In genomic region chr11:84524422-84525051, GRCh38 we compare ENCODE assay signal across 9 cellular contexts.
DNase-seq lines count a peak whose midpoint lies in the region; ATAC-seq and TF ChIP-seq lines count a peak whose summit lies in the region.
"Had no signal": no experiment of that assay in that cellular context is flagged by ENCODE, and none has a peak within 500 bp of the region (broad histone marks: within the 10 kb centered on the region; RNA-seq: fewer than 3 reads in every experiment).

No MANE protein-coding gene starts in this region.

- no peaks in the 10 kb centered on the region for H3K9me2 ChIP-seq in HCT116 (ENCODE audit: insufficient read depth)

- no peaks in the 10 kb centered on the region for H3K27me3 ChIP-seq in HCT116 (ENCODE audit: insufficient read depth, low read length)
- H3K27me3 ChIP-seq: suprapubic skin had no signal

- H3K36me3 Mint-ChIP-seq in activated CD8-positive, alpha-beta T cell treated with anti-CD3 and anti-CD28 coated beads, Interleukin-2, amount 10 ng/mL, durations not matched to agents 7 days and 5 days (ENCODE audit: low read depth): no peaks in the 10 kb centered on the region

- no peak overlapping the region for H3K4me2 ChIP-seq in HCT116 (ENCODE audit: low read length)

- H3K27me3 Mint-ChIP-seq in activated CD8-positive, alpha-beta T cell treated with anti-CD3 and anti-CD28 coated beads, Interleukin-2, amount 10 ng/mL, durations not matched to agents 7 days and 5 days (ENCODE audit: low read depth): no peaks in the 10 kb centered on the region

- H3K4me1 Mint-ChIP-seq in activated CD8-positive, alpha-beta T cell treated with anti-CD3 and anti-CD28 coated beads, Interleukin-2, amount 10 ng/mL, durations not matched to agents 7 days and 5 days (ENCODE audit: low read depth): no peaks in the 10 kb centered on the region

- H3K4me3 Mint-ChIP-seq in activated CD8-positive, alpha-beta T cell treated with anti-CD3 and anti-CD28 coated beads, Interleukin-2, amount 10 ng/mL, durations not matched to agents 7 days and 5 days: no peak overlapping the region

- H3K4me1 ChIP-seq in HCT116 (ENCODE audit: control insufficient read depth in 1 of 2, insufficient read depth in 2 of 2, low read length in 2 of 2) (no peaks in the 10 kb centered on the region), mucosa of descending colon (ENCODE audit: low read depth) (no peaks in the 10 kb centered on the region)
- H3K4me1 ChIP-seq: suprapubic skin had no signal

- TF ChIP-seq RAD21 in HCT116 (IDR thresholded peaks at IDR 0.05; ENCODE audit: low read depth): peak; percentile 45; the same call in 1 of the 2 replicates

- H3K27ac ChIP-seq in HCT116 (ENCODE audit: low read depth, low read length): no peak overlapping the region
- H3K27ac ChIP-seq: suprapubic skin had no signal

- intact Hi-C loops in HCT116 (cut with micrococcal nuclease): loop anchor here (1.0 kb wide), 1 partner anchor 688 kb away; no protein-coding TSS in a partner anchor
- intact Hi-C loops in mucosa of descending colon (cut with DNase I, micrococcal nuclease): no loop called here

- BruUV-seq in HCT116 (replicated peaks; lab: Mats Ljungman, UMichigan): no TSS peak

- TF ChIP-seq CTCF in AG09319 (IDR thresholded peaks at IDR 0.05; ENCODE audit: low read depth, low read length) (peak; percentile 55), HCT116 (IDR thresholded peaks at IDR 0.05 in 2 of 3, conservative IDR thresholded peaks at IDR 0.05 in 1 of 3; ENCODE audit: borderline replicate concordance in 1 of 3, insufficient read depth in 1 of 3, low read depth in 2 of 3, low read length in 2 of 3) (peak; percentile 20 to 47 (median 25); a peak in 4 of 6 replicates), WI38 (IDR thresholded peaks at IDR 0.05; ENCODE audit: low read depth, low read length) (0 out of 2 replicates have a peak, but pooled peaks have one; percentile 12), mucosa of descending colon (IDR thresholded peaks at IDR 0.05) (no peak)

- no peaks in the 10 kb centered on the region for H4K20me1 ChIP-seq in HCT116 (ENCODE audit: insufficient read depth)

- no peaks in the 10 kb centered on the region for H3K79me2 ChIP-seq in HCT116 (ENCODE audit: insufficient read depth, low read length)

- H2AFZ ChIP-seq in HCT116 (ENCODE audit: low read depth, low read length, poor library complexity, severe bottlenecking): no peak overlapping the region

- no peak overlapping the region for H3K27ac Mint-ChIP-seq in activated CD8-positive, alpha-beta T cell treated with anti-CD3 and anti-CD28 coated beads, Interleukin-2, amount 10 ng/mL, durations not matched to agents 7 days and 5 days

- CTCF ChIA-PET in HCT116 (lab: Charles Lee): interaction anchor here (1.0 to 2.7 kb wide), 2 partner anchors 688 to 697 kb away, joined by 4 to 23 read pairs; no protein-coding TSS in a partner anchor
- CTCF ChIA-PET in activated CD8-positive, alpha-beta T cell treated with anti-CD3 and anti-CD28 coated beads, Interleukin-2, amount 10 ng/mL, durations not matched to agents 7 days and 5 days (lab: Charles Lee): interaction anchor here (0.8 kb wide), 1 partner anchor 339 kb away, joined by 4 read pairs; no protein-coding TSS in a partner anchor

- no peak overlapping the region for H3K9ac ChIP-seq in HCT116 (ENCODE audit: low read length)

- no peak for DNase-seq in AG09319 (ENCODE audit: extremely low read depth, low read depth)
- DNase-seq in HCT116 (ENCODE audit: low read depth, low spot score): no peak
- peak; percentile 17 for DNase-seq in kidney glomerular epithelial cell (lab: John Stamatoyannopoulos, UW)
- DNase-seq in activated CD8-positive, alpha-beta T cell treated with anti-CD3 and anti-CD28 coated beads, Interleukin-2, amount 10 ng/mL, durations not matched to agents 7 days and 5 days: no peak
- DNase-seq in mucosa of descending colon: no peak
- DNase-seq in NCI-H1092 (lab: John Stamatoyannopoulos, UW): no peak

- RAD21 ChIA-PET in HCT116 (lab: Charles Lee; ENCODE audit: low non-redundant PET in 1 of 2, low total read pairs in 2 of 2, uncharacterized antibody in 2 of 2, unreplicated experiment in 2 of 2): interaction anchor here in 1 of 2 experiments (0.6 kb wide), 1 partner anchor 247 kb away, joined by 7 read pairs; no protein-coding TSS in a partner anchor

- TF ChIP-seq POLR2A in HCT116 (IDR thresholded peaks at IDR 0.05; ENCODE audit: borderline replicate concordance, extremely low read depth, insufficient read depth, insufficient read length): no peak

- POLR2A ChIA-PET in HCT116 (lab: Charles Lee): no interaction called here
- POLR2A ChIA-PET in activated CD8-positive, alpha-beta T cell treated with anti-CD3 and anti-CD28 coated beads, Interleukin-2, amount 10 ng/mL, durations not matched to agents 7 days and 5 days (lab: Charles Lee): no interaction called here

- ATAC-seq in HCT116 (no peak), GM18868 (IDR thresholded peaks at IDR 0.05; ENCODE audit: unreplicated experiment) (no peak), mucosa of descending colon (no peak)
- ATAC-seq in activated CD8-positive, alpha-beta T cell treated with anti-CD3 and anti-CD28 coated beads, Interleukin-2, amount 10 ng/mL, durations not matched to agents 7 days and 5 days: no peak

- H3K9me3 ChIP-seq in HCT116 (ENCODE audit: control insufficient read depth in 1 of 2, insufficient read depth in 1 of 2, low read depth in 1 of 2, low read length in 2 of 2) (no peaks in the 10 kb centered on the region), mucosa of descending colon (no peaks in the 10 kb centered on the region)
- H3K9me3 ChIP-seq: suprapubic skin had no signal

- no peaks in the 10 kb centered on the region for H3K36me3 ChIP-seq in HCT116 (ENCODE audit: control insufficient read depth in 1 of 2, insufficient read depth in 2 of 2, low read length in 2 of 2)
- H3K36me3 ChIP-seq in mucosa of descending colon (ENCODE audit: low read depth): no peaks in the 10 kb centered on the region
- H3K36me3 ChIP-seq: suprapubic skin had no signal

- H3K4me3 ChIP-seq in HCT116 (replicated peaks in 1 of 2; ENCODE audit: low read depth in 1 of 2, low read length in 2 of 2): no peak overlapping the region
- no peak overlapping the region for H3K4me3 ChIP-seq in WI38 (ENCODE audit: low read depth, low read length)
- H3K4me3 ChIP-seq in mucosa of descending colon: no peak overlapping the region
- H3K4me3 ChIP-seq: suprapubic skin had no signal

- H3K9me3 Mint-ChIP-seq in activated CD8-positive, alpha-beta T cell treated with anti-CD3 and anti-CD28 coated beads, Interleukin-2, amount 10 ng/mL, durations not matched to agents 7 days and 5 days (ENCODE audit: insufficient read depth): no peaks in the 10 kb centered on the region

TF ChIP-seq in HCT116, 20 proteins besides CTCF, POLR2A, EP300 and RAD21:
- TF ChIP-seq ZNF274 (IDR thresholded peaks at IDR 0.05; ENCODE audit: low read depth, low read length) (no peak), EZH2 (IDR thresholded peaks at IDR 0.05) (no peak), ZBTB33 (IDR thresholded peaks at IDR 0.05; ENCODE audit: extremely low read depth, insufficient replicate concordance, low read length) (no peak), SIN3A (IDR thresholded peaks at IDR 0.05; ENCODE audit: low read depth) (no peak), TCF7L2 (IDR thresholded peaks at IDR 0.05; ENCODE audit: borderline replicate concordance, extremely low read depth, insufficient read depth, insufficient read length) (no peak), MAX (IDR thresholded peaks at IDR 0.05) (no peak), POLR2AphosphoS5 (IDR thresholded peaks at IDR 0.05; ENCODE audit: low read depth, low read length) (no peak), EZH2phosphoT487 (IDR thresholded peaks at IDR 0.05; ENCODE audit: borderline replicate concordance) (no peak), ELF1 (IDR thresholded peaks at IDR 0.05; ENCODE audit: borderline replicate concordance, low read depth) (no peak), ATF3 (IDR thresholded peaks at IDR 0.05) (no peak)
